Comparison of ENCODE assay signal across 8 cellular contexts in genomic region chr1:197146108-197147095, GRCh38. TPM values are rescaled to one million over a fixed set of nuclear protein-coding genes. Genes with fewer than 3 reads are reported as not detected.
DNase-seq lines count a peak whose midpoint lies in the region; ATAC-seq and TF ChIP-seq lines count a peak whose summit lies in the region.

Gene ASPM (minus strand): TSS chr1:197146669. CDS start chr1:197146437, 232 bp downstream.

- no peaks in the 10 kb centered on the region for H3K27me3 ChIP-seq in mononuclear cell (ENCODE audit: insufficient read depth, low read length)

- peak; percentile 99 for ATAC-seq in GM21576 (IDR thresholded peaks at IDR 0.05; ENCODE audit: unreplicated experiment)

- peaks cover 10 to 19% (median 15%) of the 10 kb centered on the region in 3 donors for H3K4me1 Mint-ChIP-seq in IgD-negative memory B cell

- H3K9me3 ChIP-seq in mononuclear cell (ENCODE audit: low read depth, low read length): no peaks in the 10 kb centered on the region

- peak; percentile 94 for DNase-seq in DMS114 treated with DMSO at 0.1 percent for 48 hours (lab: John Stamatoyannopoulos, UW; ENCODE audit: unreplicated experiment)
- peak; percentile 99 for DNase-seq in OCI-M1 (lab: John Stamatoyannopoulos, UW)
- DNase-seq in activated T-cell treated with anti-CD3 and anti-CD28 coated beads for 1 hour (ENCODE audit: low read depth): peak; percentile 90
- DNase-seq in epithelial cell of esophagus (ENCODE audit: low read depth): peak; percentile 96
- peak; percentile 86 to 90 for DNase-seq in stimulated activated CD8-positive, alpha-beta memory T cell treated with anti-CD3 and anti-CD28 coated beads, Interleukin-2, amount 100 ng/mL, for 48 hours (ENCODE audit: low read depth in 2 of 2)

- no peaks in the 10 kb centered on the region for H3K27me3 Mint-ChIP-seq in IgD-negative memory B cell

- peaks cover 20% of the 10 kb centered on the region for H3K4me1 ChIP-seq in mononuclear cell (ENCODE audit: insufficient read depth, low read length)

- H3K4me3 ChIP-seq in epithelial cell of esophagus (ENCODE audit: low read length) (peak within 1 kb of the TSS; percentile 81), mononuclear cell (ENCODE audit: low read length) (peak within 1 kb of the TSS; percentile 83)

- no peak for TF ChIP-seq CTCF in epithelial cell of esophagus (IDR thresholded peaks at IDR 0.05; ENCODE audit: insufficient read depth, low read depth, low read length, missing control alignments)

- H3K36me3 Mint-ChIP-seq in IgD-negative memory B cell: no peaks in the 10 kb centered on the region

- H3K4me3 Mint-ChIP-seq in IgD-negative memory B cell: peak within 1 kb of the TSS; percentile 91 to 98 (median 94)

- peak within 1 kb of the TSS; percentile 68 to 96 (median 72) for H3K27ac Mint-ChIP-seq in IgD-negative memory B cell

- H3K9me3 Mint-ChIP-seq in IgD-negative memory B cell: no peaks in the 10 kb centered on the region

RNA-seq across cellular contexts. Expression of gene ASPM, which starts in this region (rescaled TPM):
- 0.04 TPM for polyA plus RNA-seq in IgD-negative memory B cell
- 0.84 TPM for total RNA-seq in mononuclear cell

Comparison
In these comparisons a context has a peak if more than half of its experiments do, and no peak if none do; other contexts are left out.
1. Peak in every context shown above with its lines: DNase-seq, ATAC-seq and H3K4me3 ChIP-seq.